7 cellular contexts compared by ENCODE assay signal in genomic region chr6:58351619-58352018, GRCh38.
A peak's percentile ranks its signal among the peaks of the same experiment; 100 is the strongest.
DNase-seq lines count a peak whose midpoint lies in the region; ATAC-seq, FAIRE-seq and TF ChIP-seq lines count a peak whose summit lies in the region.
"Not testable (repeated sequence)": the region's sequence is repeated elsewhere in the genome, so short reads cannot be mapped to it uniquely, and the experiment has no call there.

No MANE protein-coding gene starts in this region.

- not testable (repeated sequence) for H3K27me3 ChIP-seq in GM12878 (replicated peaks in 1 of 2; ENCODE audit: control insufficient read depth in 2 of 2, insufficient read depth in 2 of 2, low read length in 1 of 2)

- not testable (repeated sequence) for TF ChIP-seq RAD21 in GM12878 (IDR thresholded peaks at IDR 0.05; ENCODE audit: insufficient read depth, low read depth, low read length)

- not testable (repeated sequence) for TF ChIP-seq EP300 in GM12878 (IDR thresholded peaks at IDR 0.05; ENCODE audit: borderline replicate concordance in 1 of 2, control insufficient read depth in 1 of 2, low read depth in 2 of 2, low read length in 2 of 2)

- CTCF ChIA-PET in GM12878 (lab: Yijun Ruan, JAX): not testable (repeated sequence)

- RAD21 ChIA-PET in GM12878 (lab: Charles Lee; ENCODE audit: unreplicated experiment): not testable (repeated sequence)

- POLR2A ChIA-PET in GM12878 (lab: Charles Lee): not testable (repeated sequence)

- DNase-seq in A172 (ENCODE audit: low spot score): peak; percentile 25
- peak; percentile 83 for DNase-seq in ELR (ENCODE audit: low read depth)
- not testable (repeated sequence) for DNase-seq in H54 (ENCODE audit: insufficient read length, low spot score); HTR-8/SVneo (ENCODE audit: insufficient read length, low spot score); GM12878 (ENCODE audit: low read depth, low spot score)
- DNase-seq in RPMI7951 (ENCODE audit: low read depth): peak; percentile 0
- DNase-seq in fibroblast of mammary gland (ENCODE audit: low read depth): peak; percentile 6

- not testable (repeated sequence) for H3K27ac ChIP-seq in GM12878 (ENCODE audit: control insufficient read depth, insufficient read depth)

- 32% methylated on average over 1 of the region's 1 CpG for WGBS in GM12878 (ENCODE audit: insufficient coverage, insufficient replicate concordance, low lambda C conversion rate, missing lambda C conversion rate)

- SMC1A ChIA-PET in GM12878 (lab: Charles Lee; ENCODE audit: uncharacterized antibody, unreplicated experiment): not testable (repeated sequence)

- H3K4me1 ChIP-seq in GM12878 (ENCODE audit: control insufficient read depth, insufficient read depth, low read length): not testable (repeated sequence)

- TF ChIP-seq CTCF in GM12878 (IDR thresholded peaks at IDR 0.05 in 2 of 3, conservative IDR thresholded peaks at IDR 0.05 in 1 of 3; ENCODE audit: control insufficient read depth in 2 of 3, extremely low read depth in 1 of 3, insufficient read depth in 1 of 3, low read depth in 3 of 3, low read length in 3 of 3); fibroblast of mammary gland (conservative IDR thresholded peaks at IDR 0.05; ENCODE audit: control insufficient read depth, insufficient read depth, low read depth, low read length): not testable (repeated sequence)

- ATAC-seq in GM12878: not testable (repeated sequence)

- FAIRE-seq in H54 (lab: Jason Lieb, UNC): peak; percentile 97
- peak; percentile 88 for FAIRE-seq in HTR-8/SVneo (lab: Jason Lieb, UNC)
- peak; percentile 61 for FAIRE-seq in GM12878 (lab: Jason Lieb, UNC)

- H4K20me1 ChIP-seq in GM12878 (ENCODE audit: control insufficient read depth, insufficient read depth): not testable (repeated sequence)

- not testable (repeated sequence) for H2AFZ ChIP-seq in GM12878 (ENCODE audit: control insufficient read depth, low read depth, low read length)

- BruUV-seq in GM12878 (replicated peaks; lab: Mats Ljungman, UMichigan): not testable (repeated sequence)

- H3K36me3 ChIP-seq in GM12878 (ENCODE audit: control insufficient read depth in 2 of 2, insufficient read depth in 2 of 2, low read length in 1 of 2): not testable (repeated sequence)

- intact Hi-C loops in GM12878 (cut with micrococcal nuclease; ENCODE audit: unreplicated experiment): not testable (repeated sequence)

- not testable (repeated sequence) for H3K9ac ChIP-seq in GM12878 (ENCODE audit: control insufficient read depth, insufficient read depth, low read length)

- H3K4me3 ChIP-seq in GM12878; fibroblast of mammary gland (ENCODE audit: control insufficient read depth, low read depth, low read length): not testable (repeated sequence)

- H3K79me2 ChIP-seq in GM12878 (ENCODE audit: control insufficient read depth, insufficient read depth, low read length): not testable (repeated sequence)

- H3K9me3 ChIP-seq in GM12878 (replicated peaks; ENCODE audit: control insufficient read depth, insufficient read depth, low read length): not testable (repeated sequence)

- in situ Hi-C loops in GM12878 (cut with MboI): not testable (repeated sequence)

- not testable (repeated sequence) for TF ChIP-seq POLR2A in H54 (IDR thresholded peaks at IDR 0.05; ENCODE audit: low read depth, low read length); GM12878 (IDR thresholded peaks at IDR 0.05; ENCODE audit: low read depth, low read length)

- H3K4me2 ChIP-seq in GM12878 (ENCODE audit: control insufficient read depth, insufficient read depth): not testable (repeated sequence)
